ENCODE assay signal across 1 cellular context in genomic region chr3:52178129-52178528, GRCh38.
TF ChIP-seq lines count a peak whose summit lies in the region.
"Not testable (repeated sequence)": the region's sequence is repeated elsewhere in the genome, so short reads cannot be mapped to it uniquely, and the experiment has no call there.

No MANE protein-coding gene starts in this region.

TF ChIP-seq in K562, 482 proteins besides CTCF, POLR2A, EP300 and RAD21 (continued from another document):
- not testable (repeated sequence) for TF ChIP-seq CEBPG (CRISPR knock-in tag; IDR thresholded peaks at IDR 0.05)
- TF ChIP-seq CEBPG (tag; conservative IDR thresholded peaks at IDR 0.05 in 1 of 2, IDR thresholded peaks at IDR 0.05 in 1 of 2): peak in 1 of 2 experiments; percentile 66; a peak in 2 of 4 replicates
